16 cellular contexts compared by ENCODE assay signal in genomic region chr15:40969363-40969762, GRCh38. TPM values are rescaled to one million over a fixed set of nuclear protein-coding genes. Genes with fewer than 3 reads are reported as not detected.
DNase-seq lines count a peak whose midpoint lies in the region; ATAC-seq and TF ChIP-seq lines count a peak whose summit lies in the region.
"Had no signal": no experiment of that assay in that cellular context is flagged by ENCODE, and none has a peak within 500 bp of the region (broad histone marks: within the 10 kb centered on the region; RNA-seq: fewer than 3 reads in every experiment).

No MANE protein-coding gene starts in this region.

- no peaks in the 10 kb centered on the region for H3K36me3 Mint-ChIP-seq in endodermal cell (ENCODE audit: low read depth)
- H3K36me3 Mint-ChIP-seq: CD4-positive, alpha-beta memory T cell had no signal

- no peaks in the 10 kb centered on the region for H3K9me3 Mint-ChIP-seq in endodermal cell
- H3K9me3 Mint-ChIP-seq: CD4-positive, alpha-beta memory T cell had no signal

- no peak overlapping the region for H2BK20ac ChIP-seq in IMR-90 (ENCODE audit: low read depth, low read length)

- intact Hi-C loops in IMR-90 (cut with micrococcal nuclease): no loop called here
- intact Hi-C loops in sigmoid colon (cut with DNase I): no loop called here
- intact Hi-C loops in Right ventricle myocardium superior (cut with DNase I): no loop called here

- H3K27me3 Mint-ChIP-seq in endodermal cell (ENCODE audit: insufficient read depth): no peaks in the 10 kb centered on the region

- H2AK9ac ChIP-seq in IMR-90 (replicated peaks; ENCODE audit: low read depth, low read length, poor library complexity): no peak overlapping the region

- H3K4ac ChIP-seq in IMR-90 (ENCODE audit: low read depth, low read length): no peak overlapping the region; the same call in 1 of the 2 replicates

- H4K91ac ChIP-seq in IMR-90 (ENCODE audit: insufficient read depth, low read depth, low read length): peak overlapping the region; percentile 19; the same call in 1 of the 2 replicates

- no peak overlapping the region for H3K27ac ChIP-seq in IMR-90 (ENCODE audit: insufficient read depth, low read length)
- no peak overlapping the region for H3K27ac ChIP-seq in endodermal cell (ENCODE audit: low read depth, low read length)
- H3K27ac ChIP-seq in sigmoid colon: no peak overlapping the region

- POLR2A ChIA-PET in IMR-90 (lab: Charles Lee; ENCODE audit: unreplicated experiment): no interaction called here

- H3K36me3 ChIP-seq in IMR-90 (ENCODE audit: control insufficient read depth, insufficient read depth, low read length) (no peaks in the 10 kb centered on the region), endodermal cell (ENCODE audit: control insufficient read depth, insufficient read depth, low read length) (no peaks in the 10 kb centered on the region), sigmoid colon (no peaks in the 10 kb centered on the region)

- dilution Hi-C loops in IMR-90 (cut with HindIII; ENCODE audit: low sequenced_read_pairs, unreplicated experiment): no loop called here

- ATAC-seq in IMR-90 (ENCODE audit: low read depth): no peak
- peak; percentile 89 for ATAC-seq in left lobe of liver
- no peak for ATAC-seq in Right ventricle myocardium superior (ENCODE audit: poor library complexity)

- H2AFZ ChIP-seq in IMR-90 (replicated peaks; ENCODE audit: low read length, poor library complexity): peak overlapping the region; percentile 54

- H4K5ac ChIP-seq in IMR-90 (ENCODE audit: low read depth, low read length): no peak overlapping the region

- no TSS peak for BruUV-seq in IMR-90 (replicated peaks; lab: Mats Ljungman, UMichigan)

- TF ChIP-seq EP300 in sigmoid colon (IDR thresholded peaks at IDR 0.05): no peak

- peaks cover 7% of the 10 kb centered on the region for H3K9me1 ChIP-seq in IMR-90 (ENCODE audit: insufficient read depth, low read length)

- H2BK120ac ChIP-seq in IMR-90 (ENCODE audit: low read depth, low read length): no peak overlapping the region

- H3K27me3 ChIP-seq in IMR-90 (ENCODE audit: control insufficient read depth, insufficient read depth, low read length) (no peaks in the 10 kb centered on the region), endodermal cell (ENCODE audit: control insufficient read depth, insufficient read depth, low read length, poor library complexity, severe bottlenecking) (no peaks in the 10 kb centered on the region), sigmoid colon (no peaks in the 10 kb centered on the region)

- no peak overlapping the region for H3K18ac ChIP-seq in IMR-90 (ENCODE audit: low read depth, low read length)

- H3K4me2 ChIP-seq in IMR-90 (ENCODE audit: low read depth, low read length): no peak overlapping the region

- H3K23ac ChIP-seq in IMR-90 (ENCODE audit: low read depth, low read length): no peak overlapping the region

- no peaks in the 10 kb centered on the region for H4K20me1 ChIP-seq in IMR-90 (ENCODE audit: insufficient read depth, low read length)

- H2BK15ac ChIP-seq in IMR-90 (ENCODE audit: low read depth, low read length): no peak overlapping the region

- H3K4me1 Mint-ChIP-seq in endodermal cell: peaks cover 38% of the 10 kb centered on the region
- H3K4me1 Mint-ChIP-seq: CD4-positive, alpha-beta memory T cell had no signal

- H3K9me3 ChIP-seq in IMR-90 (ENCODE audit: control insufficient read depth, insufficient read depth, low read length) (no peaks in the 10 kb centered on the region), endodermal cell (ENCODE audit: control insufficient read depth, low read length) (no peaks in the 10 kb centered on the region), sigmoid colon (no peaks in the 10 kb centered on the region)

- H3K14ac ChIP-seq in IMR-90 (replicated peaks; ENCODE audit: low read depth, low read length): no peak overlapping the region

- no peak overlapping the region for H2BK5ac ChIP-seq in IMR-90 (ENCODE audit: low read depth, low read length, poor library complexity, severe bottlenecking)

- TF ChIP-seq POLR2A in IMR-90 (IDR thresholded peaks at IDR 0.05; ENCODE audit: low read depth, low read length) (no peak), sigmoid colon (IDR thresholded peaks at IDR 0.05) (no peak)

- H3K4me3 Mint-ChIP-seq in endodermal cell: no peak overlapping the region
- H3K4me3 Mint-ChIP-seq: CD4-positive, alpha-beta memory T cell had no signal

- no peak overlapping the region for H4K8ac ChIP-seq in IMR-90 (ENCODE audit: low read depth in 2 of 2, low read length in 2 of 2)

- H3K56ac ChIP-seq in IMR-90 (ENCODE audit: extremely low read depth, insufficient read depth, low read length): no peak overlapping the region

- H3K79me1 ChIP-seq in IMR-90 (ENCODE audit: low read depth in 1 of 2, low read length in 2 of 2): no peaks in the 10 kb centered on the region

- in situ Hi-C loops in IMR-90 (cut with MboI; ENCODE audit: low sequenced_read_pairs): no loop called here

- H3K4me3 ChIP-seq in IMR-90 (ENCODE audit: insufficient read depth, low read depth, low read length) (no peak overlapping the region), endodermal cell (ENCODE audit: low read length) (no peak overlapping the region), sigmoid colon (no peak overlapping the region)

- TF ChIP-seq RAD21 in IMR-90 (IDR thresholded peaks at IDR 0.05; ENCODE audit: low read length): no peak

- CTCF ChIA-PET in IMR-90 (lab: Yijun Ruan, JAX): interaction anchor here (1.0 kb wide), 1 partner anchor 50 kb away, joined by 3 read pairs; no protein-coding TSS in a partner anchor

- H2AK5ac ChIP-seq in IMR-90 (ENCODE audit: low read depth, low read length): peak overlapping the region; percentile 77

- H3K4me1 ChIP-seq in IMR-90 (ENCODE audit: control insufficient read depth, insufficient read depth, low read length): peaks cover 12% of the 10 kb centered on the region
- H3K4me1 ChIP-seq in endodermal cell (ENCODE audit: control insufficient read depth, insufficient read depth, low read length): peaks cover 13% of the 10 kb centered on the region
- peaks cover 0 to 14% (median 4%) of the 10 kb centered on the region in 4 donors for H3K4me1 ChIP-seq in sigmoid colon

- no CpG with 5 or more reads among the region's 8 CpGs for WGBS in IMR-90 (ENCODE audit: extremely low coverage in 2 of 2, insufficient read length in 1 of 2), 2 experiments
- WGBS in endodermal cell (ENCODE audit: insufficient coverage in 1 of 2, insufficient read length in 1 of 2), 2 experiments: 96 to 97% methylated on average over 7 to 8 of the region's 8 CpGs
- WGBS in sigmoid colon, 2 donors: 90 to 94% methylated on average over 8 of the region's 8 CpGs

- TF ChIP-seq CTCF in IMR-90 (conservative IDR thresholded peaks at IDR 0.05; ENCODE audit: low read depth, low read length) (no peak), endodermal cell (conservative IDR thresholded peaks at IDR 0.05) (no peak), sigmoid colon (IDR thresholded peaks at IDR 0.05) (no peak)

- H3K27ac Mint-ChIP-seq in endodermal cell: peak overlapping the region; percentile 68

- H3K9ac ChIP-seq in IMR-90 (ENCODE audit: low read depth, low read length) (no peak overlapping the region), endodermal cell (ENCODE audit: extremely low read depth, low read length, poor library complexity, severe bottlenecking) (no peak overlapping the region)

- no peak for DNase-seq in IMR-90
- DNase-seq in endodermal cell: no peak
- peak; percentile 59 for DNase-seq in left lobe of liver (ENCODE audit: low spot score)
- DNase-seq in sigmoid colon: peak; percentile 18
- no peak for DNase-seq in LoVo (ENCODE audit: low spot score)
- no peak for DNase-seq in NCI-H345 treated with DMSO at 0.1 percent for 48 hours (lab: John Stamatoyannopoulos, UW; ENCODE audit: unreplicated experiment)
- no peak for DNase-seq in Right ventricle myocardium superior
- no peak for DNase-seq in NCI-H2227 treated with DMSO at 0.1 percent for 48 hours (lab: John Stamatoyannopoulos, UW)
- DNase-seq: C1 segment of cervical spinal cord; Calu3; CD4-positive, alpha-beta memory T cell; COR-L47; DND-41; GOT3; H7 had no signal

TF ChIP-seq in IMR-90, 13 proteins besides CTCF, POLR2A, EP300 and RAD21 (continues in another document):
- TF ChIP-seq CEBPB (IDR thresholded peaks at IDR 0.05; ENCODE audit: low read depth, low read length) (no peak), MAFK (IDR thresholded peaks at IDR 0.05; ENCODE audit: low read depth, low read length) (no peak), MAZ (IDR thresholded peaks at IDR 0.05; ENCODE audit: borderline replicate concordance, low read depth, low read length) (no peak), FOS (IDR thresholded peaks at IDR 0.05; ENCODE audit: low read depth, low read length) (no peak), RFX5 (IDR thresholded peaks at IDR 0.05; ENCODE audit: low read depth, low read length) (no peak), ELK1 (IDR thresholded peaks at IDR 0.05; ENCODE audit: borderline replicate concordance, low read depth, low read length) (no peak)

RNA-seq across cellular contexts. Expression of gene CHAC1, which starts 16.1 kb away (rescaled TPM):
- 41.9 and 51.3 TPM in 2 replicates for total RNA-seq in IMR-90 (2012; rRNA removed)
- 72.5 and 77.8 TPM in 2 replicates for polyA plus RNA-seq in IMR-90 (2012; rRNA removed)
- 40.3 and 108 TPM in 2 replicates for polyA plus RNA-seq in IMR-90 (2012; cell fraction: cytosol; rRNA removed)
- 31.6 and 74.8 TPM in 2 replicates for polyA plus RNA-seq in IMR-90 (2012; cell fraction: nucleus; rRNA removed; ENCODE audit: low replicate concordance)
- total RNA-seq in endodermal cell: 1 to 10 TPM; 6.8 to 9.0 TPM
- polyA plus RNA-seq in endodermal cell (2013, experiment 1 of 2): 28.5 TPM
- 11.2 TPM for polyA plus RNA-seq in endodermal cell (2013, experiment 2 of 2)
- total RNA-seq in left lobe of liver: 1.1 TPM
- total RNA-seq in sigmoid colon: 1 to 10 TPM in 3 of 4 donors, under 1 TPM in 1; 0.66 to 3.1 (median 2.4) TPM
- polyA plus RNA-seq in sigmoid colon: 10 to 100 TPM in 1 of 3 donors, 1 to 10 TPM in 2; 3.0 to 31.4 (median 8.3) TPM
- 0.46 TPM for total RNA-seq in Right ventricle myocardium superior

RNA-seq across cellular contexts. Expression of gene DLL4, which starts 40.2 kb away (rescaled TPM):
- total RNA-seq in IMR-90 (2012; rRNA removed) (1.7 and 1.8 TPM in 2 replicates), endodermal cell (under 1 TPM; 0.20 to 0.64 TPM), left lobe of liver (3.7 TPM), sigmoid colon (1 to 10 TPM; 3.5 to 5.4 (median 4.6) TPM), Right ventricle myocardium superior (10.7 TPM)
- polyA plus RNA-seq in IMR-90 (2012; rRNA removed) (3.4 and 3.6 TPM in 2 replicates), sigmoid colon (10 to 100 TPM in 1 of 3 donors, 1 to 10 TPM in 2; 1.6 to 12.2 (median 3.6) TPM)
- polyA plus RNA-seq in IMR-90 (2012; cell fraction: cytosol; rRNA removed): 2.3 and 2.9 TPM in 2 replicates
- 2.4 and 5.1 TPM in 2 replicates for polyA plus RNA-seq in IMR-90 (2012; cell fraction: nucleus; rRNA removed; ENCODE audit: low replicate concordance)
- 0.64 TPM for polyA plus RNA-seq in endodermal cell (2013, experiment 1 of 2)
- polyA plus RNA-seq in endodermal cell (2013, experiment 2 of 2): 0.66 TPM
- total RNA-seq: A172; Calu3; CD4-positive, alpha-beta memory T cell; H7 had no signal
- polyA plus RNA-seq: CD4-positive, alpha-beta memory T cell had no signal

Comparison
In these comparisons a context has a peak if more than half of its experiments do, and no peak if none do; other contexts are left out.
1. DNase-seq: peak in left lobe of liver (single experiment) and sigmoid colon (single experiment); none in IMR-90 (single experiment), endodermal cell (single experiment), LoVo (single experiment), NCI-H345 treated with DMSO at 0.1 percent for 48 hours (single experiment), Right ventricle myocardium superior (single experiment) and NCI-H2227 treated with DMSO at 0.1 percent for 48 hours (single experiment).